ENCODE assay signal across 22 cellular contexts in the genomic region with DNA sequence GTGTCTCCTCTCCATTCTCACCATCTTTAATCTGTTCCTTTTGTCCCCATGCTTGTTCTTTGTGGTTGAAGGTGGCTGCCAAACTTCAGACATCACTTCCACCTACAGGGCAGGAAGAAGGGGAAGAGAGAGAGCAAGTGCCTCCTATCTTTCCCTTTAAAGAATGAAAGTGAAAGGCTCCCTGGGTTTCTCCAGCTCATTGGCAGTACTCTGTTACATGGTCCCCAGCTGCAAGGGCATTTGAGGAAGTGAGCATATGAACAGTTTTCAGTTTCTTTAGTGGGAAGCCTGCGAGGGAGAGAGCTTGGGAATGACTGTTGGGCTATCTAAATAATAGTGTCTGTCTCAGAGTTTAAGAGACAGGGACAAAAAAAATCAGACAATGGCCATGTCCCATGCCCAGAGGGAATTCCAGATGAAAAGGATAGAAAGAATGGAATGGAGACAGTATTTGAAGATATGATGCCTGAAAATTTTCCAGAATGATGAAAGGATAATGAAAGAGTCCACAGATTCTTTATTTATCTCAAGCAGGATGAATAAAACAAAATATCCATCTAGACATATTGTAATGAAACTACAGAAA.
"Had no signal": no experiment of that assay in that cellular context is flagged by ENCODE, and none has a peak within 500 bp of the region (broad histone marks: within the 10 kb centered on the region; RNA-seq: fewer than 3 reads in every experiment).

No MANE protein-coding gene starts in this region.

- DNase-seq: activated CD4-positive, alpha-beta memory T cell treated with anti-CD3 and anti-CD28 coated beads, Interleukin-2, amount 10 ng/mL, durations not matched to agents 7 days and 5 days; activated CD4-positive, alpha-beta T cell treated with anti-CD3 and anti-CD28 coated beads for 4 hours; activated CD4-positive, CD25-positive, alpha-beta regulatory T cell; activated gamma-delta T cell treated with Interleukin-2 at 50 U/mL for 16 hours; activated T-cell treated with anti-CD3 and anti-CD28 coated beads for 4 hours; central memory CD4-positive, alpha-beta T cell; effector memory CD4-positive, alpha-beta T cell; hippocampal formation; left ventricle myocardium inferior; naive thymus-derived CD4-positive, alpha-beta T cell; occipital lobe; right lobe of liver; stomach; T-helper 1 cell; T-helper 9 cell had no signal

- H3K27ac ChIP-seq: left ventricle myocardium inferior, right lobe of liver, skin epidermis, stomach, suprapubic skin had no signal

- H3K4me1 ChIP-seq: left ventricle myocardium inferior, right lobe of liver, suprapubic skin had no signal

- H3K36me3 ChIP-seq: right lobe of liver had no signal

- H3K27me3 Mint-ChIP-seq: activated CD4-positive, alpha-beta memory T cell treated with anti-CD3 and anti-CD28 coated beads, Interleukin-2, amount 10 ng/mL, durations not matched to agents 7 days and 5 days; activated naive CD8-positive, alpha-beta T cell; naive thymus-derived CD4-positive, alpha-beta T cell; stimulated activated memory B cell treated with anti-CD40 and anti-IgM and Interleukin-4, amounts not matched to agents 10 μg/mL and 1 μg/mL and 100 μg/mL, for 72 hours; type B pancreatic cell had no signal

- H3K4me3 Mint-ChIP-seq: activated CD4-positive, alpha-beta memory T cell treated with anti-CD3 and anti-CD28 coated beads, Interleukin-2, amount 10 ng/mL, durations not matched to agents 7 days and 5 days; activated naive CD8-positive, alpha-beta T cell; naive thymus-derived CD4-positive, alpha-beta T cell; neural crest cell; stimulated activated memory B cell treated with anti-CD40 and anti-IgM and Interleukin-4, amounts not matched to agents 10 μg/mL and 1 μg/mL and 100 μg/mL, for 72 hours; type B pancreatic cell had no signal

- H3K27ac Mint-ChIP-seq: activated CD4-positive, alpha-beta memory T cell treated with anti-CD3 and anti-CD28 coated beads, Interleukin-2, amount 10 ng/mL, durations not matched to agents 7 days and 5 days; activated naive CD8-positive, alpha-beta T cell; naive thymus-derived CD4-positive, alpha-beta T cell; stimulated activated memory B cell treated with anti-CD40 and anti-IgM and Interleukin-4, amounts not matched to agents 10 μg/mL and 1 μg/mL and 100 μg/mL, for 72 hours; type B pancreatic cell had no signal

- H3K4me3 ChIP-seq: left ventricle myocardium inferior, right lobe of liver, skin epidermis, stomach, suprapubic skin had no signal

- H3K4me1 Mint-ChIP-seq: activated CD4-positive, alpha-beta memory T cell treated with anti-CD3 and anti-CD28 coated beads, Interleukin-2, amount 10 ng/mL, durations not matched to agents 7 days and 5 days; neural crest cell; stimulated activated memory B cell treated with anti-CD40 and anti-IgM and Interleukin-4, amounts not matched to agents 10 μg/mL and 1 μg/mL and 100 μg/mL, for 72 hours had no signal

- ATAC-seq: esophagus mucosa; naive thymus-derived CD4-positive, alpha-beta T cell; right lobe of liver; stimulated activated memory B cell treated with anti-CD40 and anti-IgM and Interleukin-4, amounts not matched to agents 10 μg/mL and 1 μg/mL and 100 μg/mL, for 72 hours had no signal

- H3K27me3 ChIP-seq: right lobe of liver, stomach, suprapubic skin had no signal
